ENCODE assay signal across 26 cellular contexts in genomic region chr1:185491604-185492003, GRCh38.
"Had no signal": no experiment of that assay in that cellular context is flagged by ENCODE, and none has a peak within 500 bp of the region (broad histone marks: within the 10 kb centered on the region; RNA-seq: fewer than 3 reads in every experiment).

No MANE protein-coding gene starts in this region.

- H3K4me3 Mint-ChIP-seq: activated CD4-positive, alpha-beta memory T cell treated with anti-CD3 and anti-CD28 coated beads, Interleukin-2, amount 10 ng/mL, durations not matched to agents 7 days and 5 days; activated CD4-positive, alpha-beta T cell treated with anti-CD3 and anti-CD28 coated beads, Interleukin-2, amount 10 ng/mL, durations not matched to agents 7 days and 5 days; activated naive CD8-positive, alpha-beta T cell; activated T-cell treated with anti-CD3 and anti-CD28 coated beads, Interleukin-2, amount 50 U/mL, for 4 hours; activated T-helper 17 cell treated with anti-CD3 and anti-CD28 coated beads, Interleukin-2, amount 50 U/mL, for 72 hours; central memory CD8-positive, alpha-beta T cell; dendritic cell treated with granulocyte-macrophage colony-stimulating factor and Interleukin-4, amounts not matched to agents 40 ng/mL and 50 ng/mL, for 4 days; endodermal cell; WTC11 had no signal

- H3K9me3 Mint-ChIP-seq: activated CD4-positive, alpha-beta memory T cell treated with anti-CD3 and anti-CD28 coated beads, Interleukin-2, amount 10 ng/mL, durations not matched to agents 7 days and 5 days; activated CD4-positive, alpha-beta T cell treated with anti-CD3 and anti-CD28 coated beads, Interleukin-2, amount 10 ng/mL, durations not matched to agents 7 days and 5 days; activated T-cell treated with anti-CD3 and anti-CD28 coated beads, Interleukin-2, amount 50 U/mL, for 4 hours; activated T-helper 17 cell treated with anti-CD3 and anti-CD28 coated beads, Interleukin-2, amount 50 U/mL, for 72 hours; central memory CD8-positive, alpha-beta T cell; dendritic cell treated with granulocyte-macrophage colony-stimulating factor and Interleukin-4, amounts not matched to agents 40 ng/mL and 50 ng/mL, for 4 days; endodermal cell; WTC11 had no signal

- H3K27ac Mint-ChIP-seq: activated CD4-positive, alpha-beta memory T cell treated with anti-CD3 and anti-CD28 coated beads, Interleukin-2, amount 10 ng/mL, durations not matched to agents 7 days and 5 days; activated CD4-positive, alpha-beta T cell treated with anti-CD3 and anti-CD28 coated beads, Interleukin-2, amount 10 ng/mL, durations not matched to agents 7 days and 5 days; activated naive CD8-positive, alpha-beta T cell; activated T-helper 17 cell treated with anti-CD3 and anti-CD28 coated beads, Interleukin-2, amount 50 U/mL, for 72 hours; dendritic cell treated with granulocyte-macrophage colony-stimulating factor and Interleukin-4, amounts not matched to agents 40 ng/mL and 50 ng/mL, for 4 days; endodermal cell; WTC11 had no signal

- H3K4me1 Mint-ChIP-seq: central memory CD8-positive, alpha-beta T cell had no signal

- H3K4me3 ChIP-seq: coronary artery, dorsolateral prefrontal cortex had no signal

- H3K36me3 Mint-ChIP-seq: activated naive CD8-positive, alpha-beta T cell; WTC11 had no signal

- ATAC-seq: activated T-cell treated with anti-CD3 and anti-CD28 coated beads, Interleukin-2, amount 50 U/mL, for 4 hours; activated T-helper 17 cell treated with anti-CD3 and anti-CD28 coated beads, Interleukin-2, amount 50 U/mL, for 72 hours; esophagus mucosa; WTC11 had no signal

- H3K27me3 Mint-ChIP-seq: activated CD4-positive, alpha-beta memory T cell treated with anti-CD3 and anti-CD28 coated beads, Interleukin-2, amount 10 ng/mL, durations not matched to agents 7 days and 5 days; activated CD4-positive, alpha-beta T cell treated with anti-CD3 and anti-CD28 coated beads, Interleukin-2, amount 10 ng/mL, durations not matched to agents 7 days and 5 days; activated naive CD8-positive, alpha-beta T cell; activated T-helper 17 cell treated with anti-CD3 and anti-CD28 coated beads, Interleukin-2, amount 50 U/mL, for 72 hours; central memory CD8-positive, alpha-beta T cell had no signal

- DNase-seq: activated CD4-positive, alpha-beta memory T cell treated with anti-CD3 and anti-CD28 coated beads, Interleukin-2, amount 10 ng/mL, durations not matched to agents 7 days and 5 days; activated CD4-positive, alpha-beta T cell treated with anti-CD3 and anti-CD28 coated beads for 1 hour; activated CD4-positive, alpha-beta T cell treated with anti-CD3 and anti-CD28 coated beads for 4 hours; activated CD4-positive, alpha-beta T cell treated with anti-CD3 and anti-CD28 coated beads, Interleukin-2, amount 10 ng/mL, durations not matched to agents 7 days and 5 days; activated CD4-positive, alpha-beta T cell treated with anti-CD3 and anti-CD28 coated beads, Interleukin-2, amount 50 U/mL, for 4 hours; activated effector memory CD4-positive, alpha-beta T cell treated with Interleukin-2 at 50 U/mL for 16 hours; activated gamma-delta T cell treated with Interleukin-2 at 50 U/mL for 16 hours; activated naive CD4-positive, alpha-beta T cell treated with anti-CD3 and anti-CD28 coated beads, Interleukin-2, amount 50 U/mL, for 16 hours; activated naive CD4-positive, alpha-beta T cell treated with Interleukin-2 at 50 U/mL for 16 hours; activated T-cell treated with anti-CD3 and anti-CD28 coated beads, Interleukin-2, amount 50 U/mL, for 4 hours; amniotic stem cell; anterior cingulate cortex; brain microvascular endothelial cell; dorsolateral prefrontal cortex; effector memory CD4-positive, alpha-beta T cell; endodermal cell; foreskin fibroblast; head of caudate nucleus; T-helper 2 cell had no signal
